ENCODE assay signal across 15 cellular contexts in the genomic region with DNA sequence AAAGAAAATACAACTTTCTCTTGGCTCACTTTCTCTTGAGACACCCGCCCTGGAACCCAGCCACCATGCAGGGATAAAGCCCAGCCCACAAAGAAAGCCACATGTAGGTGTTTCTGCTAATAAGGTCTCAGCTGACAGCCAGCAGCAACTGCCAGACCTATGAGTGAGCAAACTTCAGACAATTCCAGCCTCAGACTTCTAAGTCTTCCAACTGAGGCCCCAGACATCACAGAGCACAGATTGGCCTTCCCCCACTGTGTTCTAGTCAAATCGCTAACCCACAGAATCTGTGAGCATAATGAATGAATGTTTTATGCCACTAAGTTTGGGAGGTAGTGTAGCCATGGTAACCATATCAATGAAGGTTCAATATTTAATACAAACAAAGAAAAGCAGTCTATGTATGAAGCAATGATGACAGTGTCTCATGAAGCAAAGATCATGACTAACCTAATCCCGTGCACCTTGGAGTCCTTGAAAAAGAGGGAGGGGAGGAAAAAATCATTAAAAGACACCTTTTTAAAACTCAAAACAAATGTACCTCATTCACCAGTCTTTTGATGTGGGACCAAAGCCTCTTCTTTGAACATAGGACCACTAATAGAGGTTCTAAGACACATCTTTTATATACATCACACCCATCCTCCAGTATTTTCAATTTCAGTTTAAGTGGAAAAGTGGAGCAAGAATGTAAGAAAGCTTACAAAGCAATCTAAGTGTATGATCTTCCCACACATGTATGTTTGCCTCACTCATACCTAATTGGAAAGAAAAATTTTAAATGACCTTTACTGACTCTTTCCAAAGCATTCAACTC. TPM values are rescaled to one million over a fixed set of nuclear protein-coding genes. Genes with fewer than 3 reads are reported as not detected.
DNase-seq lines count a peak whose midpoint lies in the region; ATAC-seq lines count a peak whose summit lies in the region.
"Had no signal": no experiment of that assay in that cellular context is flagged by ENCODE, and none has a peak within 500 bp of the region (broad histone marks: within the 10 kb centered on the region; RNA-seq: fewer than 3 reads in every experiment).

No MANE protein-coding gene starts in this region.

- H3K9me3 ChIP-seq in KOPT-K1 (ENCODE audit: insufficient read depth, low read length, poor library complexity, severe bottlenecking), result no peaks in the 10 kb centered on the region
- H3K9me3 ChIP-seq: gastrocnemius medialis, lower lobe of right lung, right atrium auricular region had no signal

- POLR2A ChIA-PET in activated naive CD8-positive, alpha-beta T cell treated with anti-CD3 and anti-CD28 coated beads, Interleukin-2, amount 10 ng/mL, durations not matched to agents 7 days and 5 days (lab: Charles Lee), result no interaction called here

- peaks cover 18% of the 10 kb centered on the region for H3K36me3 Mint-ChIP-seq in activated naive CD8-positive, alpha-beta T cell treated with anti-CD3 and anti-CD28 coated beads, Interleukin-2, amount 10 ng/mL, durations not matched to agents 7 days and 5 days

- H3K4me3 Mint-ChIP-seq in activated naive CD8-positive, alpha-beta T cell treated with anti-CD3 and anti-CD28 coated beads, Interleukin-2, amount 10 ng/mL, durations not matched to agents 7 days and 5 days, result peak overlapping the region; percentile 39
- H3K4me3 Mint-ChIP-seq: activated B cell treated with CpG ODN at 0.5 μM for 24 hours had no signal

- peak; percentile 43 for ATAC-seq in GM18498 (IDR thresholded peaks at IDR 0.05; ENCODE audit: unreplicated experiment)
- peak; percentile 65 for ATAC-seq in activated naive CD8-positive, alpha-beta T cell treated with anti-CD3 and anti-CD28 coated beads, Interleukin-2, amount 10 ng/mL, durations not matched to agents 7 days and 5 days (ENCODE audit: low read depth)
- no peak for ATAC-seq in HG02938 (IDR thresholded peaks at IDR 0.05; ENCODE audit: unreplicated experiment)
- ATAC-seq: gastrocnemius medialis, lower lobe of right lung had no signal

- no peak for DNase-seq in activated naive CD8-positive, alpha-beta T cell treated with anti-CD3 and anti-CD28 coated beads, Interleukin-2, amount 10 ng/mL, durations not matched to agents 7 days and 5 days
- DNase-seq in renal cortical epithelial cell (ENCODE audit: low read depth) (peak; percentile 41), G401 (ENCODE audit: low spot score) (no peak), NCI-H69 (lab: John Stamatoyannopoulos, UW) (no peak), KBM-7 (no peak)
- DNase-seq: activated B cell treated with CpG ODN at 0.5 μM for 24 hours, DMS79, gastrocnemius medialis, H7, lower lobe of right lung, NCI-H187 treated with DMSO at 0.1 percent for 48 hours had no signal

- peaks cover 34% of the 10 kb centered on the region for H3K4me1 Mint-ChIP-seq in activated naive CD8-positive, alpha-beta T cell treated with anti-CD3 and anti-CD28 coated beads, Interleukin-2, amount 10 ng/mL, durations not matched to agents 7 days and 5 days

- H3K27ac Mint-ChIP-seq in activated naive CD8-positive, alpha-beta T cell treated with anti-CD3 and anti-CD28 coated beads, Interleukin-2, amount 10 ng/mL, durations not matched to agents 7 days and 5 days, result no peak overlapping the region
- H3K27ac Mint-ChIP-seq: activated B cell treated with CpG ODN at 0.5 μM for 24 hours had no signal

- H3K9me3 Mint-ChIP-seq in activated naive CD8-positive, alpha-beta T cell treated with anti-CD3 and anti-CD28 coated beads, Interleukin-2, amount 10 ng/mL, durations not matched to agents 7 days and 5 days, result no peaks in the 10 kb centered on the region
- H3K9me3 Mint-ChIP-seq: activated B cell treated with CpG ODN at 0.5 μM for 24 hours had no signal

- peaks cover 54% of the 10 kb centered on the region for H3K36me3 ChIP-seq in KOPT-K1 (ENCODE audit: insufficient read depth, low read length)

- H3K27ac ChIP-seq in KOPT-K1 (ENCODE audit: low read depth, low read length, poor library complexity, severe bottlenecking), result peak overlapping the region; percentile 52
- H3K27ac ChIP-seq: gastrocnemius medialis, lower lobe of right lung, right atrium auricular region had no signal

- in situ Hi-C loops in G401 (cut with HindIII; ENCODE audit: low sequenced_read_pairs), result no loop called here
- in situ Hi-C loops in KBM-7 (cut with MboI; ENCODE audit: low pct_unique_long_range_greater_than_20kb, low sequenced_read_pairs), result no loop called here

- no peaks in the 10 kb centered on the region for H3K27me3 Mint-ChIP-seq in activated naive CD8-positive, alpha-beta T cell treated with anti-CD3 and anti-CD28 coated beads, Interleukin-2, amount 10 ng/mL, durations not matched to agents 7 days and 5 days
- H3K27me3 Mint-ChIP-seq: activated B cell treated with CpG ODN at 0.5 μM for 24 hours had no signal

RNA-seq across cellular contexts. Expression of a gene that starts 6.2 kb away (rescaled TPM):
- 10 to 100 TPM; 35.7 to 36.9 TPM for total RNA-seq in activated naive CD8-positive, alpha-beta T cell treated with anti-CD3 and anti-CD28 coated beads, Interleukin-2, amount 10 ng/mL, durations not matched to agents 7 days and 5 days
- total RNA-seq in renal cortical epithelial cell, result 20.5 and 25.8 TPM in 2 replicates
- 20.3 and 42.3 TPM in 2 replicates for total RNA-seq in G401 (2014; rRNA removed; shearing (Covaris generic))

RNA-seq across cellular contexts. Expression of a gene that starts 24.6 kb away (rescaled TPM):
- total RNA-seq in activated naive CD8-positive, alpha-beta T cell treated with anti-CD3 and anti-CD28 coated beads, Interleukin-2, amount 10 ng/mL, durations not matched to agents 7 days and 5 days, result 10 to 100 TPM; 12.3 to 12.5 TPM
- total RNA-seq in renal cortical epithelial cell, result 27.5 and 34.6 TPM in 2 replicates
- 66.5 and 75.0 TPM in 2 replicates for total RNA-seq in G401 (2014; rRNA removed; shearing (Covaris generic))
